Comparison of ENCODE assay signal across 8 cellular contexts in genomic region chr2:50535971-50536759, GRCh38.
DNase-seq lines count a peak whose midpoint lies in the region; ATAC-seq and TF ChIP-seq lines count a peak whose summit lies in the region.

No MANE protein-coding gene starts in this region.

- no peak overlapping the region for H3K4me3 Mint-ChIP-seq in endothelial cell (ENCODE audit: unreplicated experiment)

- H3K9me3 Mint-ChIP-seq in endothelial cell (ENCODE audit: unreplicated experiment): no peaks in the 10 kb centered on the region

- ATAC-seq in HG02870 (IDR thresholded peaks at IDR 0.05; ENCODE audit: unreplicated experiment): peak; percentile 82
- no peak for ATAC-seq in HG03378 (IDR thresholded peaks at IDR 0.05; ENCODE audit: unreplicated experiment)
- ATAC-seq in GM21737 (IDR thresholded peaks at IDR 0.05; ENCODE audit: unreplicated experiment): no peak

- H3K4me1 Mint-ChIP-seq in endothelial cell (ENCODE audit: unreplicated experiment): peaks cover 10% of the 10 kb centered on the region

- TF ChIP-seq CTCF in endothelial cell (IDR thresholded peaks at IDR 0.05; ENCODE audit: unreplicated experiment): peak; percentile 81

- DNase-seq in G401 (ENCODE audit: low spot score): peak; percentile 88
- peak; percentile 90 for DNase-seq in NCI-H69 (lab: John Stamatoyannopoulos, UW)
- DNase-seq in endothelial cell (ENCODE audit: low spot score): peak; percentile 24
- peak; percentile 4 for DNase-seq in skeletal muscle cell (ENCODE audit: low read depth)
- DNase-seq in NCI-H1048 (lab: John Stamatoyannopoulos, UW): no peak

- no peak overlapping the region for H3K27ac Mint-ChIP-seq in endothelial cell (ENCODE audit: unreplicated experiment)

- no peaks in the 10 kb centered on the region for H3K36me3 Mint-ChIP-seq in endothelial cell (ENCODE audit: low read depth, unreplicated experiment)

- in situ Hi-C loops in G401 (cut with HindIII; ENCODE audit: low sequenced_read_pairs): no loop called here

- no peak overlapping the region for H3K4me3 ChIP-seq in skeletal muscle cell (ENCODE audit: low read depth, low read length)

- no peaks in the 10 kb centered on the region for H3K27me3 Mint-ChIP-seq in endothelial cell (ENCODE audit: unreplicated experiment)
